ENCODE assay signal across 22 cellular contexts in genomic region chr4:147347217-147347616, GRCh38.
A peak's percentile ranks its signal among the peaks of the same experiment; 100 is the strongest.
DNase-seq lines count a peak whose midpoint lies in the region; ATAC-seq and TF ChIP-seq lines count a peak whose summit lies in the region.
"Had no signal": no experiment of that assay in that cellular context is flagged by ENCODE, and none has a peak within 500 bp of the region (broad histone marks: within the 10 kb centered on the region; RNA-seq: fewer than 3 reads in every experiment).

No MANE protein-coding gene starts in this region.

- DNase-seq in left colon = no peak
- DNase-seq in mesothelial cell of epicardium (ENCODE audit: low spot score in 2 of 2, unreplicated experiment in 2 of 2) = no peak
- no peak for DNase-seq in dermis blood vessel endothelial cell
- DNase-seq in NCI-H1694 treated with DMSO at 0.1 percent for 48 hours (lab: John Stamatoyannopoulos, UW) = no peak
- DNase-seq: 8988T; ACHN; BE2C; C1 segment of cervical spinal cord; CD4-positive, alpha-beta memory T cell; CD4-positive, CD25-positive, alpha-beta regulatory T cell; CD8-positive, alpha-beta memory T cell; COR-L47; DMS 273 treated with DMSO at 0.1 percent for 48 hours; DMS153; DMS53; DMS79; DND-41; EL; GDM1 had no signal

- no peaks in the 10 kb centered on the region for H3K27me3 Mint-ChIP-seq in mesothelial cell of epicardium (ENCODE audit: low read depth)
- no peaks in the 10 kb centered on the region for H3K27me3 Mint-ChIP-seq in nephron (ENCODE audit: low read depth)
- H3K27me3 Mint-ChIP-seq: CD4-positive, alpha-beta memory T cell; CD4-positive, CD25-positive, alpha-beta regulatory T cell had no signal

- H3K36me3 Mint-ChIP-seq in mesothelial cell of epicardium = peaks cover 15% of the 10 kb centered on the region
- peaks cover 1% of the 10 kb centered on the region for H3K36me3 Mint-ChIP-seq in nephron (ENCODE audit: low read depth)
- H3K36me3 Mint-ChIP-seq: CD14-positive monocyte; CD4-positive, alpha-beta memory T cell; CD4-positive, CD25-positive, alpha-beta regulatory T cell; CD8-positive, alpha-beta memory T cell had no signal

- intact Hi-C loops in left colon (cut with DNase I, micrococcal nuclease) = no loop called here

- TF ChIP-seq CTCF in mesothelial cell of epicardium (IDR thresholded peaks at IDR 0.05; ENCODE audit: unreplicated experiment) = no peak
- no peak for TF ChIP-seq CTCF in nephron (IDR thresholded peaks at IDR 0.05; ENCODE audit: unreplicated experiment in 3 of 3)

- H3K4me3 Mint-ChIP-seq in mesothelial cell of epicardium = no peak overlapping the region
- no peak overlapping the region for H3K4me3 Mint-ChIP-seq in nephron
- H3K4me3 Mint-ChIP-seq: CD14-positive monocyte; CD4-positive, alpha-beta memory T cell; CD4-positive, CD25-positive, alpha-beta regulatory T cell; CD8-positive, alpha-beta memory T cell had no signal

- H3K9me3 Mint-ChIP-seq in mesothelial cell of epicardium (peaks cover 16% of the 10 kb centered on the region), nephron (no peaks in the 10 kb centered on the region)

- H3K4me1 Mint-ChIP-seq in mesothelial cell of epicardium (peaks cover 32% of the 10 kb centered on the region), nephron (peaks cover 18% of the 10 kb centered on the region)
- H3K4me1 Mint-ChIP-seq: CD14-positive monocyte; CD4-positive, alpha-beta memory T cell; CD4-positive, CD25-positive, alpha-beta regulatory T cell; CD8-positive, alpha-beta memory T cell had no signal

- peak overlapping the region; percentile 6 for H3K27ac Mint-ChIP-seq in mesothelial cell of epicardium
- H3K27ac Mint-ChIP-seq in nephron = peak overlapping the region in 2 of 3 experiments; percentile 52 to 64
- H3K27ac Mint-ChIP-seq: CD14-positive monocyte; CD4-positive, alpha-beta memory T cell; CD4-positive, CD25-positive, alpha-beta regulatory T cell; CD8-positive, alpha-beta memory T cell had no signal

- peak; percentile 35 for ATAC-seq in left colon
- ATAC-seq: GM12878 had no signal
